In the genomic region with DNA sequence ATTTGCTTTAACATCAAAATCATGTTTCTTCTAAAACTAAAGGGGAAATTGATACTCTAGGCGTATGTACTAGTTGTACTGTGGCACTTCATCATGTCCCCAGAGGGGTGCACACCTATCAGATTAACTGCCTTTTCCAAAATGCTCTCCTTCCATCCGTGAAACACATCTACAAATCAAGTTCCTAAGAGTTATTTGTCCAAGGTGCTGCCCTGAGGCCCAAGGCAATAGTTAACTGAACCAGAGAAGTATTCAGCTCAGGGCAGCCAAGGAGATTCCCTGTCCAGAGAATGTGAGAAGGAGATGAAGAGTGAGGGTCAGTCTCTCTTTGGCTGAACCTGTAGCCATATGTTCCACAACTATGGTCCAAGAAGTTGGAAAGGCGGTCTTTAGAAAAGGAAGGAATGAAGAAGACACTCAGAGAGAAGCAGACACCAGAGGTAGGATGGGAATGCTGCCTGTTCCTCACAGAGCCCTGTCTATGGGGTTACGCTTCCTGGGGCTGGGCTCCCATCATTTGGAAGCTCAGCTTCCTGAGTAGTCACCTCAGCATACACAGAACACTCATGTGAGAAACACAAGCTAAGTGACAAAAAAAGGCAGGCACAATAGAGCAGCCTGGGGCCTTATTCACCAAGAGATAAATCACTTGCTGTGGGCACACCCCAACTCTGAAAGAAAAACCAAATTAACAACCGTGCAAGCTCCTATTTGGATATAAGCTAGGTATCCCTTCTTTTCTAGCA, we compare ENCODE assay signal across 8 cellular contexts. TPM values are rescaled to one million over a fixed set of nuclear protein-coding genes. Genes with fewer than 3 reads are reported as not detected.
DNase-seq lines count a peak whose midpoint lies in the region; ATAC-seq, FAIRE-seq and TF ChIP-seq lines count a peak whose summit lies in the region.

No MANE protein-coding gene starts in this region.

- H3K27me3 ChIP-seq in SK-N-SH (ENCODE audit: insufficient read depth) = no peaks in the 10 kb centered on the region

- H3K27ac ChIP-seq in SK-N-SH (ENCODE audit: low read depth in 2 of 2, low read length in 1 of 2) = peak overlapping the region; percentile 43 to 98

- in situ Hi-C loops in GM13976 (cut with MboI; ENCODE audit: low sequenced_read_pairs, unreplicated experiment) = no loop called here

- H3K4me3 Mint-ChIP-seq in natural killer cell = peak overlapping the region; percentile 85

- H3K9me2 ChIP-seq in SK-N-SH = no peaks in the 10 kb centered on the region

- H3F3A ChIP-seq in SK-N-SH (replicated peaks; ENCODE audit: insufficient read depth) = peaks cover 4% of the 10 kb centered on the region

- 77% methylated on average over 5 of the region's 5 CpGs for WGBS in SK-N-SH (ENCODE audit: low lambda C conversion rate)

- no peaks in the 10 kb centered on the region for H3K9me3 ChIP-seq in SK-N-SH

- H3K9me3 Mint-ChIP-seq in natural killer cell = no peaks in the 10 kb centered on the region

- DNase-seq in SK-N-SH (peak; percentile 42), natural killer cell (peak; percentile 30), GM10266 (ENCODE audit: extremely low spot score) (no peak), urothelium cell line (ENCODE audit: low spot score) (no peak), HK-2 (ENCODE audit: unreplicated experiment) (no peak), GM13976 (ENCODE audit: low spot score) (no peak)

- H3K4me1 ChIP-seq in SK-N-SH (ENCODE audit: control insufficient read depth in 1 of 2, insufficient read depth in 2 of 2, low read depth in 1 of 2, low read length in 1 of 2) = peaks cover 20 to 28% of the 10 kb centered on the region in 2 experiments; a peak in 2 of 4 replicates

- peak overlapping the region; percentile 67 for H3K4me2 ChIP-seq in SK-N-SH

- H3K36me3 ChIP-seq in SK-N-SH (replicated peaks in 1 of 2; ENCODE audit: control insufficient read depth in 1 of 2, insufficient read depth in 2 of 2, low read length in 1 of 2) = no peaks in the 10 kb centered on the region

- TF ChIP-seq RAD21 in SK-N-SH (IDR thresholded peaks at IDR 0.05; ENCODE audit: low read length) = no peak

- no peaks in the 10 kb centered on the region for H3K79me2 ChIP-seq in SK-N-SH (ENCODE audit: insufficient read depth)

- TF ChIP-seq CTCF in SK-N-SH (IDR thresholded peaks at IDR 0.05) (no peak), natural killer cell (IDR thresholded peaks at IDR 0.05) (no peak), GM10266 (IDR thresholded peaks at IDR 0.05; ENCODE audit: control insufficient read depth, insufficient read depth, low read depth, missing control alignments) (no peak), GM13976 (IDR thresholded peaks at IDR 0.05; ENCODE audit: borderline replicate concordance, control extremely low read depth, extremely low read depth, insufficient read depth, missing control alignments) (no peak)

- no peak for FAIRE-seq in urothelium cell line (lab: Jason Lieb, UNC)

- H3K27me3 Mint-ChIP-seq in natural killer cell (ENCODE audit: low read depth in 2 of 2) = no peaks in the 10 kb centered on the region

- H3K9ac ChIP-seq in SK-N-SH = peak overlapping the region; percentile 39; the same call in 1 of the 2 replicates

- intact Hi-C loops in natural killer cell (cut with micrococcal nuclease) = loop anchor here (1.0 to 2.0 kb wide), 4 partner anchors 15 to 56 kb away; no protein-coding TSS in a partner anchor

- no peak overlapping the region for H3K4me3 ChIP-seq in SK-N-SH (ENCODE audit: low read depth in 2 of 2, low read length in 1 of 2)

- POLR2A ChIA-PET in SK-N-SH (lab: Yijun Ruan, JAX) = interaction anchor here (0.6 to 1.3 kb wide), 3 partner anchors 9 to 75 kb away, joined by 3 read pairs; no protein-coding TSS in a partner anchor

- no peaks in the 10 kb centered on the region for H4K20me1 ChIP-seq in SK-N-SH (ENCODE audit: insufficient read depth)

- peak; percentile 43 for ATAC-seq in GM18909 (IDR thresholded peaks at IDR 0.05; ENCODE audit: poor library complexity, unreplicated experiment)
- ATAC-seq in HG02623 (IDR thresholded peaks at IDR 0.05; ENCODE audit: unreplicated experiment) = peak; percentile 14
- ATAC-seq in natural killer cell = peak; percentile 62 to 79 (median 68)

- peaks cover 78 to 79% of the 10 kb centered on the region in 2 donors for H3K4me1 Mint-ChIP-seq in natural killer cell

- CTCF ChIA-PET in SK-N-SH (lab: Yijun Ruan, JAX) = interaction anchor here (1.1 to 3.1 kb wide), 4 partner anchors 16 to 141 kb away, joined by 3 to 19 read pairs (median 4); no protein-coding TSS in a partner anchor

- TF ChIP-seq EP300 in SK-N-SH (IDR thresholded peaks at IDR 0.05; ENCODE audit: borderline replicate concordance in 1 of 2, low read depth in 1 of 2, low read length in 1 of 2) = no peak

- H3K36me3 Mint-ChIP-seq in natural killer cell = no peaks in the 10 kb centered on the region

- peak overlapping the region; percentile 96 to 99 for H3K27ac Mint-ChIP-seq in natural killer cell

- peak overlapping the region; percentile 42 for H2AFZ ChIP-seq in SK-N-SH (ENCODE audit: low read depth)

TF ChIP-seq in SK-N-SH, 30 proteins besides CTCF, POLR2A, EP300 and RAD21:
- TF ChIP-seq TEAD4 (IDR thresholded peaks at IDR 0.05; ENCODE audit: borderline replicate concordance, insufficient read depth) = no peak
- TF ChIP-seq, protein P1, sequence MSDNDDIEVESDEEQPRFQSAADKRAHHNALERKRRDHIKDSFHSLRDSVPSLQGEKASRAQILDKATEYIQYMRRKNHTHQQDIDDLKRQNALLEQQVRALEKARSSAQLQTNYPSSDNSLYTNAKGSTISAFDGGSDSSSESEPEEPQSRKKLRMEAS (IDR thresholded peaks at IDR 0.05; ENCODE audit: low read depth) = no peak
- no peak for TF ChIP-seq RCOR1 (IDR thresholded peaks at IDR 0.05; ENCODE audit: low read length)
- TF ChIP-seq SIN3A (IDR thresholded peaks at IDR 0.05; ENCODE audit: borderline replicate concordance, low read depth, low read length) = no peak
- no peak for TF ChIP-seq MEF2A (IDR thresholded peaks at IDR 0.05; ENCODE audit: borderline replicate concordance, low read depth)
- TF ChIP-seq, protein P2, sequence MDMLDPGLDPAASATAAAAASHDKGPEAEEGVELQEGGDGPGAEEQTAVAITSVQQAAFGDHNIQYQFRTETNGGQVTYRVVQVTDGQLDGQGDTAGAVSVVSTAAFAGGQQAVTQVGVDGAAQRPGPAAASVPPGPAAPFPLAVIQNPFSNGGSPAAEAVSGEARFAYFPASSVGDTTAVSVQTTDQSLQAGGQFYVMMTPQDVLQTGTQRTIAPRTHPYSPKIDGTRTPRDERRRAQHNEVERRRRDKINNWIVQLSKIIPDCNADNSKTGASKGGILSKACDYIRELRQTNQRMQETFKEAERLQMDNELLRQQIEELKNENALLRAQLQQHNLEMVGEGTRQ (IDR thresholded peaks at IDR 0.05; ENCODE audit: borderline replicate concordance, low read depth, low read length) = no peak
- no peak for TF ChIP-seq CHD2 (IDR thresholded peaks at IDR 0.05; ENCODE audit: low read length, partially characterized antibody)

RNA-seq across cellular contexts. Expression of gene ANKRD44, which starts 55.6 kb away (rescaled TPM):
- polyA plus RNA-seq in SK-N-SH (2012; rRNA removed) = 12.3 and 12.5 TPM in 2 replicates
- polyA plus RNA-seq in SK-N-SH (2012; cell fraction: cytosol; rRNA removed) = 6.8 and 7.0 TPM in 2 replicates
- 23.4 and 77.4 TPM in 2 replicates for polyA plus RNA-seq in SK-N-SH (2012; cell fraction: nucleus; rRNA removed)
- 100 to 1,000 TPM; 252 to 376 (median 311) TPM for total RNA-seq in natural killer cell

Comparison
In these comparisons a context has a peak if more than half of its experiments do, and no peak if none do; other contexts are left out.
1. ATAC-seq: peak in every context shown above with its lines; median percentile 68 in natural killer cell; 43 in GM18909; 14 in HG02623.
2. DNase-seq: peak in SK-N-SH (single experiment) and natural killer cell (single experiment); none in GM10266 (single experiment), urothelium cell line (single experiment), HK-2 (single experiment) and GM13976 (single experiment).